In genomic region chr16:1217526-1217925, GRCh38 we compare ENCODE assay signal across 35 cellular contexts.
"Had no signal": no experiment of that assay in that cellular context is flagged by ENCODE, and none has a peak within 500 bp of the region (broad histone marks: within the 10 kb centered on the region; RNA-seq: fewer than 3 reads in every experiment).

No MANE protein-coding gene starts in this region.

- H3K9ac ChIP-seq: KMS-11 had no signal

- H3K4me2 ChIP-seq: KMS-11 had no signal

- H3K9me3 ChIP-seq: MG63 had no signal

- H3K27me3 ChIP-seq: MG63 had no signal

- H3K4me3 ChIP-seq: MG63 had no signal

- H3K27ac ChIP-seq: KMS-11 had no signal

- DNase-seq: Karpas-422, Kasumi-1, MG63, MM.1S, MV-4-11, NCI-H1048, NCI-H1092, NCI-H1092 treated with DMSO at 0.1 percent for 48 hours, NCI-H1105, NCI-H1105 treated with DMSO at 0.1 percent for 48 hours, NCI-H1417, NCI-H1417 treated with DMSO at 0.1 percent for 48 hours, NCI-H1436, NCI-H1436 treated with DMSO at 0.1 percent for 48 hours, NCI-H146, NCI-H1694, NCI-H1694 treated with DMSO at 0.1 percent for 48 hours, NCI-H187, NCI-H187 treated with DMSO at 0.1 percent for 48 hours, NCI-H1930, NCI-H2029, NCI-H2029 treated with DMSO at 0.1 percent for 48 hours, NCI-H2081, NCI-H2081 treated with DMSO at 0.1 percent for 48 hours, NCI-H2107, NCI-H2171, NCI-H2171 treated with DMSO at 0.1 percent for 48 hours, NCI-H2227 treated with DMSO at 0.1 percent for 48 hours, NCI-H226, NCI-H345, NCI-H446, NCI-H446 treated with DMSO at 0.1 percent for 48 hours, NCI-H510A, NCI-H510A treated with DMSO at 0.1 percent for 48 hours had no signal

- H3K36me3 ChIP-seq: MG63 had no signal
